ENCODE assay signal across 8 cellular contexts in the genomic region with DNA sequence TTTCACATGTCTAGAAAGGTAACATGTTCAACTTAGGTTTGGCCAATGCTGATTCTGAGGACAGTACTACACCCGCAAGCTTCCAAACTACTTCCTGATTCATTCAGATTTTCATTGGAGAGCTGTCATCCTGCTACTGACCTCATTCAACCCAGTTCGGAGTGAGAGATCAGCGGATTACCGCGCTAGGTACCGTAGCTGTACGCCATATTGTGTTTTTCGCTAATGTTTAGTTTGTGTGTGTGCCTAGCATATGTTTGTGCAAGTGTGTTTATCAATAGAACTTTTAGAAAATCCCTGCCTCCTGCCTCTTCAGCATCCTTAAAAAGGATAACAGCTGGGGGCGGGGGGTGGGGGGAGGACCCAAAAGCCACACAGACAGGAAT. TPM values are rescaled to one million over a fixed set of nuclear protein-coding genes. Genes with fewer than 3 reads are reported as not detected.
DNase-seq lines count a peak whose midpoint lies in the region; ATAC-seq and TF ChIP-seq lines count a peak whose summit lies in the region.

No MANE protein-coding gene starts in this region.

- peak overlapping the region; percentile 61 for H3K4me2 ChIP-seq in fibroblast of lung (ENCODE audit: extremely low read depth, insufficient read depth, low read length)

- ATAC-seq in natural killer cell treated with Interleukin-12 subunit alpha and Interleukin-12 subunit beta and Interleukin-15 and Interleukin-18, amount 100 ng/mL, for 72 hours: no peak
- no peak for ATAC-seq in GM21381 (IDR thresholded peaks at IDR 0.05; ENCODE audit: unreplicated experiment)

- H3K9me3 ChIP-seq in fibroblast of lung (ENCODE audit: control insufficient read depth, insufficient read depth, low read depth, low read length) (no peaks in the 10 kb centered on the region), tibial nerve (no peaks in the 10 kb centered on the region)

- peak overlapping the region; percentile 60 to 82 (median 68) for H3K4me3 ChIP-seq in fibroblast of lung (replicated peaks in 1 of 4; ENCODE audit: control extremely low read depth in 1 of 4, insufficient read depth in 1 of 4, low read depth in 3 of 4, low read length in 4 of 4)
- H3K4me3 ChIP-seq in tibial nerve: peak overlapping the region; percentile 82 to 96 (median 95)

- 0 to 1% methylated on average over 9 of the region's 9 CpGs for WGBS in tibial nerve, 2 donors

- no peaks in the 10 kb centered on the region for H3K36me3 ChIP-seq in fibroblast of lung (ENCODE audit: control insufficient read depth, insufficient read depth, low read length)
- no peaks in the 10 kb centered on the region for H3K36me3 ChIP-seq in tibial nerve

- peak overlapping the region; percentile 93 for H3K27ac Mint-ChIP-seq in activated T-helper 1 cell treated with anti-CD3 and anti-CD28 coated beads, Interleukin-12 subunit alpha, Interleukin-12 subunit beta, Interleukin-2, Interleukin-4 antibody, amounts not matched to agents 30 ng/mL and 10 ng/mL and 1 ng/mL, durations not matched to agents 14 hours and 24 hours and 36 hours
- peak overlapping the region; percentile 71 to 89 for H3K27ac Mint-ChIP-seq in natural killer cell treated with Interleukin-12 subunit alpha and Interleukin-12 subunit beta and Interleukin-15 and Interleukin-18, amount 100 ng/mL, for 72 hours

- no peaks in the 10 kb centered on the region for H3K27me3 ChIP-seq in fibroblast of lung (ENCODE audit: control insufficient read depth, insufficient read depth, low read length)
- H3K27me3 ChIP-seq in tibial nerve: no peaks in the 10 kb centered on the region

- DNase-seq in COLO668 (lab: John Stamatoyannopoulos, UW; ENCODE audit: unreplicated experiment): peak; percentile 4
- peak; percentile 78 for DNase-seq in HT-29 (ENCODE audit: low spot score)
- peak; percentile 40 for DNase-seq in NOMO-1 treated with dmso at 0.1 percent for 144 hours (lab: John Stamatoyannopoulos, UW; ENCODE audit: unreplicated experiment)
- peak; percentile 36 for DNase-seq in activated T-helper 1 cell treated with anti-CD3 and anti-CD28 coated beads, Interleukin-12 subunit alpha, Interleukin-12 subunit beta, Interleukin-2, Interleukin-4 antibody, amounts not matched to agents 30 ng/mL and 10 ng/mL and 1 ng/mL, durations not matched to agents 14 hours and 24 hours and 36 hours (ENCODE audit: low spot score)
- DNase-seq in fibroblast of lung (ENCODE audit: low read depth in 2 of 2): peak; percentile 78 to 81
- DNase-seq in natural killer cell treated with Interleukin-12 subunit alpha and Interleukin-12 subunit beta and Interleukin-15 and Interleukin-18, amount 100 ng/mL, for 72 hours (ENCODE audit: low spot score): no peak
- DNase-seq in tibial nerve (ENCODE audit: low spot score in 2 of 2): peak in 1 of 2 donors; percentile 43

- H3K36me3 Mint-ChIP-seq in activated T-helper 1 cell treated with anti-CD3 and anti-CD28 coated beads, Interleukin-12 subunit alpha, Interleukin-12 subunit beta, Interleukin-2, Interleukin-4 antibody, amounts not matched to agents 30 ng/mL and 10 ng/mL and 1 ng/mL, durations not matched to agents 14 hours and 24 hours and 36 hours (ENCODE audit: low read depth): peaks cover 5% of the 10 kb centered on the region
- H3K36me3 Mint-ChIP-seq in natural killer cell treated with Interleukin-12 subunit alpha and Interleukin-12 subunit beta and Interleukin-15 and Interleukin-18, amount 100 ng/mL, for 72 hours: peaks cover 4% of the 10 kb centered on the region

- H2AFZ ChIP-seq in fibroblast of lung (ENCODE audit: low read length): peak overlapping the region; percentile 45

- H3K9ac ChIP-seq in fibroblast of lung (ENCODE audit: insufficient read depth, low read length): peak overlapping the region; percentile 88

- no peaks in the 10 kb centered on the region for H3K9me3 Mint-ChIP-seq in activated T-helper 1 cell treated with anti-CD3 and anti-CD28 coated beads, Interleukin-12 subunit alpha, Interleukin-12 subunit beta, Interleukin-2, Interleukin-4 antibody, amounts not matched to agents 30 ng/mL and 10 ng/mL and 1 ng/mL, durations not matched to agents 14 hours and 24 hours and 36 hours
- no peaks in the 10 kb centered on the region for H3K9me3 Mint-ChIP-seq in natural killer cell treated with Interleukin-12 subunit alpha and Interleukin-12 subunit beta and Interleukin-15 and Interleukin-18, amount 100 ng/mL, for 72 hours

- H3K79me2 ChIP-seq in fibroblast of lung (ENCODE audit: control insufficient read depth, insufficient read depth, low read length): no peaks in the 10 kb centered on the region

- H3K27me3 Mint-ChIP-seq in activated T-helper 1 cell treated with anti-CD3 and anti-CD28 coated beads, Interleukin-12 subunit alpha, Interleukin-12 subunit beta, Interleukin-2, Interleukin-4 antibody, amounts not matched to agents 30 ng/mL and 10 ng/mL and 1 ng/mL, durations not matched to agents 14 hours and 24 hours and 36 hours (ENCODE audit: insufficient read depth): no peaks in the 10 kb centered on the region
- H3K27me3 Mint-ChIP-seq in natural killer cell treated with Interleukin-12 subunit alpha and Interleukin-12 subunit beta and Interleukin-15 and Interleukin-18, amount 100 ng/mL, for 72 hours: no peaks in the 10 kb centered on the region

- H3K27ac ChIP-seq in fibroblast of lung (ENCODE audit: insufficient read depth, low read length) (peak overlapping the region; percentile 90), tibial nerve (peak overlapping the region; percentile 98 to 100 (median 99))

- no peak for TF ChIP-seq CTCF in fibroblast of lung (conservative IDR thresholded peaks at IDR 0.05 in 1 of 2, IDR thresholded peaks at IDR 0.05 in 1 of 2; ENCODE audit: low read depth in 1 of 2, low read length in 2 of 2)
- no peak for TF ChIP-seq CTCF in tibial nerve (IDR thresholded peaks at IDR 0.05)

- TF ChIP-seq POLR2A in tibial nerve (IDR thresholded peaks at IDR 0.05): peak; percentile 8 to 22

- peak in 1 of 2 donors; percentile 43 for TF ChIP-seq EP300 in tibial nerve (IDR thresholded peaks at IDR 0.05)

- no peaks in the 10 kb centered on the region for H3K4me1 ChIP-seq in fibroblast of lung (ENCODE audit: control insufficient read depth, extremely low read depth, insufficient read depth, low read length)
- peaks cover 0 to 38% (median 11%) of the 10 kb centered on the region in 4 donors for H3K4me1 ChIP-seq in tibial nerve

- H3K4me3 Mint-ChIP-seq in activated T-helper 1 cell treated with anti-CD3 and anti-CD28 coated beads, Interleukin-12 subunit alpha, Interleukin-12 subunit beta, Interleukin-2, Interleukin-4 antibody, amounts not matched to agents 30 ng/mL and 10 ng/mL and 1 ng/mL, durations not matched to agents 14 hours and 24 hours and 36 hours: peak overlapping the region; percentile 96
- H3K4me3 Mint-ChIP-seq in natural killer cell treated with Interleukin-12 subunit alpha and Interleukin-12 subunit beta and Interleukin-15 and Interleukin-18, amount 100 ng/mL, for 72 hours: peak overlapping the region; percentile 96

- intact Hi-C loops in activated T-helper 1 cell treated with anti-CD3 and anti-CD28 coated beads, Interleukin-12 subunit alpha, Interleukin-12 subunit beta, Interleukin-2, Interleukin-4 antibody, amounts not matched to agents 30 ng/mL and 10 ng/mL and 1 ng/mL, durations not matched to agents 14 hours and 24 hours and 36 hours (cut with micrococcal nuclease): loop anchor here (1.0 to 10.0 kb wide), 7 partner anchors 19 to 1611 kb away; a partner anchor contains a TSS

- H3K4me1 Mint-ChIP-seq in activated T-helper 1 cell treated with anti-CD3 and anti-CD28 coated beads, Interleukin-12 subunit alpha, Interleukin-12 subunit beta, Interleukin-2, Interleukin-4 antibody, amounts not matched to agents 30 ng/mL and 10 ng/mL and 1 ng/mL, durations not matched to agents 14 hours and 24 hours and 36 hours (ENCODE audit: low read depth): peaks cover 21% of the 10 kb centered on the region
- peaks cover 11 to 15% of the 10 kb centered on the region in 2 donors for H3K4me1 Mint-ChIP-seq in natural killer cell treated with Interleukin-12 subunit alpha and Interleukin-12 subunit beta and Interleukin-15 and Interleukin-18, amount 100 ng/mL, for 72 hours (ENCODE audit: low read depth in 2 of 2)

- no peaks in the 10 kb centered on the region for H4K20me1 ChIP-seq in fibroblast of lung (ENCODE audit: control insufficient read depth, extremely low read depth, insufficient read depth, low read length)

RNA-seq across cellular contexts. Expression of a gene that starts 1.1 kb away (rescaled TPM):
- 7.9 and 11.0 TPM in 2 replicates for total RNA-seq in HT-29 (2014; rRNA removed; shearing (Covaris generic))
- 3.4 and 4.1 TPM in 2 replicates for total RNA-seq in activated T-helper 1 cell treated with anti-CD3 and anti-CD28 coated beads, Interleukin-12 subunit alpha, Interleukin-12 subunit beta, Interleukin-2, Interleukin-4 antibody, amounts not matched to agents 30 ng/mL and 10 ng/mL and 1 ng/mL, durations not matched to agents 14 hours and 24 hours and 36 hours
- total RNA-seq in fibroblast of lung (13.4 and 22.5 TPM in 2 replicates), tibial nerve (100 to 1,000 TPM in 2 of 4 donors, 10 to 100 TPM in 2; 63.3 to 127 (median 102) TPM)
- polyA plus RNA-seq in fibroblast of lung: 3.7 and 4.0 TPM in 2 replicates
- 1.3 and 2.5 TPM in 2 replicates for polyA plus RNA-seq in fibroblast of lung (2012)
- polyA minus RNA-seq in fibroblast of lung (ENCODE audit: low replicate concordance): 37.3 and 37.9 TPM in 2 replicates
- total RNA-seq in natural killer cell treated with Interleukin-12 subunit alpha and Interleukin-12 subunit beta and Interleukin-15 and Interleukin-18, amount 100 ng/mL, for 72 hours: 10 to 100 TPM in 1 of 2 donors, 1 to 10 TPM in 1; 8.7 to 14.2 TPM
